In genomic region chr5:155472780-155473179, GRCh38 we compare ENCODE assay signal across 29 cellular contexts.
"Had no signal": no experiment of that assay in that cellular context is flagged by ENCODE, and none has a peak within 500 bp of the region (broad histone marks: within the 10 kb centered on the region; RNA-seq: fewer than 3 reads in every experiment).

No MANE protein-coding gene starts in this region.

- H3K4me2 ChIP-seq: neural progenitor cell, smooth muscle cell had no signal

- H3K9ac ChIP-seq: neural progenitor cell, parathyroid adenoma had no signal

- H3K4me1 ChIP-seq: parathyroid adenoma, psoas muscle, spleen, suprapubic skin, testis, tibial artery, upper lobe of left lung, vagina had no signal

- H3K27me3 ChIP-seq: neural progenitor cell, ovary, spleen, suprapubic skin, testis, tibial artery, upper lobe of left lung, vagina had no signal

- FAIRE-seq: urothelium cell line had no signal

- ATAC-seq: natural killer cell; psoas muscle; right cardiac atrium; sciatic nerve; stimulated activated memory B cell treated with anti-CD40 and anti-IgM and Interleukin-4, amounts not matched to agents 10 μg/mL and 1 μg/mL and 100 μg/mL, for 72 hours; stimulated activated naive CD8-positive, alpha-beta T cell treated with anti-CD3 and anti-CD28 coated beads, Interleukin-15, amount 100 ng/mL, for 72 hours; stimulated activated naive CD8-positive, alpha-beta T cell treated with anti-CD3 and anti-CD28 coated beads, Interleukin-15, Interleukin-2, amounts not matched to agents 100 U/mL and 50 U/mL, for 24 hours had no signal

- H3K4me3 ChIP-seq: neural progenitor cell, ovary, psoas muscle, skin epidermis, smooth muscle cell, spleen, suprapubic skin, testis, tibial artery, upper lobe of left lung, vagina had no signal

- H3K36me3 ChIP-seq: neural progenitor cell, ovary, spleen, suprapubic skin, tibial artery, upper lobe of left lung, vagina had no signal

- H2AFZ ChIP-seq: neural progenitor cell, parathyroid adenoma had no signal

- H3K79me2 ChIP-seq: parathyroid adenoma had no signal

- H3K9me3 ChIP-seq: ovary, psoas muscle, suprapubic skin, testis, tibial artery, upper lobe of left lung, vagina had no signal

- H3K27ac ChIP-seq: neural progenitor cell, ovary, parathyroid adenoma, psoas muscle, skin epidermis, spleen, suprapubic skin, testis, tibial artery, upper lobe of left lung, vagina had no signal

- DNase-seq: natural killer cell; occipital lobe; ovary; posterior cingulate gyrus; psoas muscle; right cardiac atrium; spleen; stimulated activated CD4-positive, alpha-beta T cell treated with anti-CD3 and anti-CD28 coated beads, Interleukin-12 subunit alpha, Interleukin-12 subunit beta, amount 100 ng/mL, for 4 hours; stimulated activated CD4-positive, alpha-beta T cell treated with anti-CD3 and anti-CD28 coated beads, Interleukin-1b, Interleukin-23, amount 100 ng/mL, for 48 hours; stimulated activated CD4-positive, alpha-beta T cell treated with anti-CD3 and anti-CD28 coated beads, Interleukin-4, amount 100 ng/mL, for 1 hour; stimulated activated CD4-positive, alpha-beta T cell treated with anti-CD3 and anti-CD28 coated beads, Interleukin-4, amount 100 ng/mL, for 4 hours; stimulated activated CD8-positive, alpha-beta memory T cell treated with anti-CD3 and anti-CD28 coated beads, Interleukin-4, amount 100 ng/mL, for 48 hours; stimulated activated naive CD4-positive, alpha-beta T cell; stimulated activated naive CD8-positive, alpha-beta T cell treated with anti-CD3 and anti-CD28 coated beads, Interleukin-15, amount 100 ng/mL, for 72 hours; stimulated activated naive CD8-positive, alpha-beta T cell treated with anti-CD3 and anti-CD28 coated beads, Interleukin-15, Interleukin-2, amounts not matched to agents 100 U/mL and 50 U/mL, for 24 hours; substantia nigra; testis; tibial artery; trophoblast cell; upper lobe of left lung had no signal
